Comparison of ENCODE assay signal across 16 cellular contexts in the genomic region with DNA sequence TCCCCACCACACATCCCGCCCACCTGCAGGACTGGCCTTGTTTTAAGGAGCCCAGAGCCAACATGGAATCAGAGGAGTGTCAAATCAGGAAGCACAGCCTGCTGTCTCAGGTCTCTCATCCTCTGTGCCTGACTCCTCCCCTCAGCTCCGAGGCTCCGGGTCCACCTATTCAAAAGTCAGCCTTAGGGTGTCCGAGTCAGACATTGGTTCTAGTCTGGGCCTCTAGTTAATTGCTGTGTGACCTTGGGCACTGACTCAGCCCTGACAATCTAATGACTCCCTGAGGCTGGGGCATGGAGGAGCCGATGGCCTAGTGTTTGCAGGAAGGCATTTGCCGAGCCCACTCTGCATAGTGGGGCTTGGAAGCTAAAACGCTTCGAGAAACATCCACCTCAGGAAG.
A peak's percentile ranks its signal among the peaks of the same experiment; 100 is the strongest.
DNase-seq lines count a peak whose midpoint lies in the region; ATAC-seq and TF ChIP-seq lines count a peak whose summit lies in the region.
"Had no signal": no experiment of that assay in that cellular context is flagged by ENCODE, and none has a peak within 500 bp of the region (broad histone marks: within the 10 kb centered on the region; RNA-seq: fewer than 3 reads in every experiment).

No MANE protein-coding gene starts in this region.

- in situ Hi-C loops in G401 (cut with HindIII; ENCODE audit: low sequenced_read_pairs): no loop called here

- H3K9me2 ChIP-seq in hepatocyte (replicated peaks; ENCODE audit: insufficient read depth): no peaks in the 10 kb centered on the region

- intact Hi-C loops in upper lobe of right lung (cut with DNase I): no loop called here

- ATAC-seq in upper lobe of right lung: no peak
- ATAC-seq in HG03045 (IDR thresholded peaks at IDR 0.05; ENCODE audit: unreplicated experiment): no peak
- no peak for ATAC-seq in HG02763 (IDR thresholded peaks at IDR 0.05; ENCODE audit: unreplicated experiment)
- ATAC-seq in HG02678 (IDR thresholded peaks at IDR 0.05; ENCODE audit: unreplicated experiment): no peak
- ATAC-seq: K562 had no signal

- no peak overlapping the region for H2BK15ac ChIP-seq in mesendoderm (replicated peaks; ENCODE audit: low read depth)

- DNase-seq in hepatocyte (ENCODE audit: low spot score): peak; percentile 21
- peak; percentile 70 for DNase-seq in mesendoderm
- peak; percentile 28 for DNase-seq in upper lobe of right lung
- DNase-seq in G401 (ENCODE audit: low spot score): no peak
- DNase-seq: ACHN, C1 segment of cervical spinal cord, DMS79 treated with DMSO at 0.1 percent for 48 hours, GDM1, NCI-H1105, Right ventricle myocardium superior had no signal

- H3K4me2 ChIP-seq in hepatocyte: no peak overlapping the region
- no peak overlapping the region for H3K4me2 ChIP-seq in mesendoderm (ENCODE audit: low read length)

- peak overlapping the region; percentile 18 for H2BK5ac ChIP-seq in mesendoderm (ENCODE audit: low read length)

- H3K79me2 ChIP-seq in hepatocyte (no peaks in the 10 kb centered on the region), mesendoderm (ENCODE audit: control insufficient read depth, insufficient read depth, low read length) (no peaks in the 10 kb centered on the region)

- H3K4me3 ChIP-seq in HUES64 (ENCODE audit: low read length): no peak overlapping the region
- no peak overlapping the region for H3K4me3 ChIP-seq in hepatocyte
- no peak overlapping the region for H3K4me3 ChIP-seq in mesendoderm (ENCODE audit: low read length)
- H3K4me3 ChIP-seq in upper lobe of right lung: no peak overlapping the region
- H3K4me3 ChIP-seq: HAP-1, K562 had no signal

- no peak overlapping the region for H2AFZ ChIP-seq in hepatocyte

- no peaks in the 10 kb centered on the region for H3K36me3 ChIP-seq in HUES64 (ENCODE audit: insufficient read depth, low read length)
- no peaks in the 10 kb centered on the region for H3K36me3 ChIP-seq in hepatocyte (replicated peaks; ENCODE audit: insufficient read depth, low read depth)
- H3K36me3 ChIP-seq in mesendoderm (ENCODE audit: control insufficient read depth, insufficient read depth, low read length): no peaks in the 10 kb centered on the region
- H3K36me3 ChIP-seq in upper lobe of right lung: no peaks in the 10 kb centered on the region
- H3K36me3 ChIP-seq: HAP-1 had no signal

- no peak overlapping the region for H2BK120ac ChIP-seq in mesendoderm (ENCODE audit: low read depth, low read length)

- H4K20me1 ChIP-seq in hepatocyte (ENCODE audit: insufficient read depth, poor library complexity, severe bottlenecking): no peaks in the 10 kb centered on the region

- H2AK5ac ChIP-seq in mesendoderm (ENCODE audit: low read length): no peak overlapping the region

- H3K18ac ChIP-seq in mesendoderm (ENCODE audit: low read length): peak overlapping the region; percentile 7

- H4K8ac ChIP-seq in mesendoderm (ENCODE audit: low read depth, low read length): no peak overlapping the region

- H3K4me1 ChIP-seq in HUES64 (ENCODE audit: insufficient read depth, low read length): peaks cover 28% of the 10 kb centered on the region
- no peaks in the 10 kb centered on the region for H3K4me1 ChIP-seq in hepatocyte (ENCODE audit: insufficient read depth)
- peaks cover 7% of the 10 kb centered on the region for H3K4me1 ChIP-seq in mesendoderm (ENCODE audit: control insufficient read depth, low read depth, low read length)
- no peaks in the 10 kb centered on the region for H3K4me1 ChIP-seq in upper lobe of right lung
- H3K4me1 ChIP-seq: HAP-1 had no signal

- peak overlapping the region; percentile 56 for H3K4ac ChIP-seq in mesendoderm (ENCODE audit: low read depth, low read length)

- H3K9me3 ChIP-seq in HUES64 (ENCODE audit: insufficient read depth, low read depth, low read length) (peaks cover 4% of the 10 kb centered on the region; the same call in 1 of the 2 replicates), hepatocyte (ENCODE audit: low read depth) (no peaks in the 10 kb centered on the region), upper lobe of right lung (no peaks in the 10 kb centered on the region)
- H3K9me3 ChIP-seq: HAP-1 had no signal

- H3K27ac ChIP-seq in HUES64 (ENCODE audit: low read depth, low read length) (peak overlapping the region; percentile 78; the same call in 1 of the 2 replicates), hepatocyte (no peak overlapping the region), mesendoderm (ENCODE audit: low read depth, low read length) (no peak overlapping the region), upper lobe of right lung (no peak overlapping the region)

- peak overlapping the region; percentile 71 for H3K56ac ChIP-seq in mesendoderm (ENCODE audit: low read length)

- TF ChIP-seq CTCF in hepatocyte (IDR thresholded peaks at IDR 0.05; ENCODE audit: poor library complexity) (no peak), upper lobe of right lung (IDR thresholded peaks at IDR 0.05) (no peak)

- no peak overlapping the region for H3K23ac ChIP-seq in mesendoderm (ENCODE audit: low read length)

- no peak overlapping the region for H4K5ac ChIP-seq in mesendoderm (ENCODE audit: low read length)

- no peak overlapping the region for H3K9ac ChIP-seq in HUES64 (ENCODE audit: low read depth, low read length)
- no peak overlapping the region for H3K9ac ChIP-seq in mesendoderm (ENCODE audit: low read length)

- H3K79me1 ChIP-seq in mesendoderm (ENCODE audit: low read length): no peaks in the 10 kb centered on the region

- WGBS in HUES64: 68% methylated on average over 8 of the region's 8 CpGs
- WGBS in hepatocyte (ENCODE audit: low lambda C conversion rate, missing lambda C conversion rate): 61% methylated on average over 8 of the region's 8 CpGs
- no CpG with 5 or more reads among the region's 8 CpGs for WGBS in mesendoderm (ENCODE audit: extremely low coverage, insufficient coverage, low lambda C conversion rate)

- H3K27me3 ChIP-seq in HUES64 (ENCODE audit: insufficient read depth, low read length) (no peaks in the 10 kb centered on the region; the same call in 1 of the 2 replicates), hepatocyte (no peaks in the 10 kb centered on the region), mesendoderm (ENCODE audit: insufficient read depth, low read length, poor library complexity) (no peaks in the 10 kb centered on the region), upper lobe of right lung (peaks cover 7% of the 10 kb centered on the region)
